In genomic region chr6:37516920-37517405, GRCh38 we compare ENCODE assay signal across 8 cellular contexts. TPM values are rescaled to one million over a fixed set of nuclear protein-coding genes. Genes with fewer than 3 reads are reported as not detected.
DNase-seq lines count a peak whose midpoint lies in the region; ATAC-seq, FAIRE-seq and TF ChIP-seq lines count a peak whose summit lies in the region.

No MANE protein-coding gene starts in this region.

- in situ Hi-C loops in GM23248 (cut with MboI), result no loop called here

- H3K27ac ChIP-seq in CD4-positive, alpha-beta T cell (ENCODE audit: low read depth, low read length), result peak overlapping the region; percentile 100
- H3K27ac ChIP-seq in right lobe of liver, result peak overlapping the region in 2 of 3 donors; percentile 82
- no peak overlapping the region for H3K27ac ChIP-seq in GM23248

- intact Hi-C loops in CD4-positive, alpha-beta T cell (cut with DNase I, micrococcal nuclease), result loop anchor here (1.0 to 5.0 kb wide), 9 partner anchors 15 to 1790 kb away; partner anchors contain the start of gene CMTR1 (in 1 of the 2)
- intact Hi-C loops in right lobe of liver (cut with DNase I), result no loop called here

- H4K20me1 ChIP-seq in GM23248 (ENCODE audit: insufficient read depth), result no peaks in the 10 kb centered on the region

- no peaks in the 10 kb centered on the region for H3F3A ChIP-seq in GM23248 (ENCODE audit: insufficient read depth)

- H3K4me1 Mint-ChIP-seq in CD4-positive, alpha-beta T cell (ENCODE audit: low read depth), result peaks cover 80% of the 10 kb centered on the region
- H3K4me1 Mint-ChIP-seq in activated CD4-positive, alpha-beta memory T cell treated with anti-CD3 and anti-CD28 coated beads, Interleukin-2, amount 10 ng/mL, durations not matched to agents 7 days and 5 days, result peaks cover 74% of the 10 kb centered on the region

- H3K9me3 ChIP-seq in CD4-positive, alpha-beta T cell (ENCODE audit: control insufficient read depth, low read length), result no peaks in the 10 kb centered on the region
- no peaks in the 10 kb centered on the region for H3K9me3 ChIP-seq in right lobe of liver
- no peaks in the 10 kb centered on the region for H3K9me3 ChIP-seq in GM23248 (ENCODE audit: low read depth)

- no peak for TF ChIP-seq CTCF in CD4-positive, alpha-beta T cell (IDR thresholded peaks at IDR 0.05)
- TF ChIP-seq CTCF in right lobe of liver (IDR thresholded peaks at IDR 0.05), result no peak

- DNase-seq in CD4-positive, alpha-beta T cell, result peak in 3 of 10 experiments; percentile 17 to 22 (median 21)
- DNase-seq in activated CD4-positive, alpha-beta memory T cell treated with anti-CD3 and anti-CD28 coated beads, Interleukin-2, amount 10 ng/mL, durations not matched to agents 7 days and 5 days, result peak; percentile 37
- peak in 2 of 3 donors; percentile 39 to 78 for DNase-seq in right lobe of liver
- no peak for DNase-seq in SIG-M5 treated with dmso at 0.1 percent for 504 hours (lab: John Stamatoyannopoulos, UW; ENCODE audit: unreplicated experiment)
- DNase-seq in GM12892 (ENCODE audit: insufficient read length), result no peak
- DNase-seq in GM23248, result no peak

- no peaks in the 10 kb centered on the region for H3K79me2 ChIP-seq in GM23248 (ENCODE audit: insufficient read depth)

- TF ChIP-seq POLR2A in right lobe of liver (IDR thresholded peaks at IDR 0.05) (no peak), GM12892 (IDR thresholded peaks at IDR 0.05; ENCODE audit: low read depth, low read length) (no peak)

- no peaks in the 10 kb centered on the region for H3K27me3 Mint-ChIP-seq in CD4-positive, alpha-beta T cell
- H3K27me3 Mint-ChIP-seq in activated CD4-positive, alpha-beta memory T cell treated with anti-CD3 and anti-CD28 coated beads, Interleukin-2, amount 10 ng/mL, durations not matched to agents 7 days and 5 days, result no peaks in the 10 kb centered on the region

- H3K4me3 Mint-ChIP-seq in CD4-positive, alpha-beta T cell, result peak overlapping the region; percentile 83
- H3K4me3 Mint-ChIP-seq in activated CD4-positive, alpha-beta memory T cell treated with anti-CD3 and anti-CD28 coated beads, Interleukin-2, amount 10 ng/mL, durations not matched to agents 7 days and 5 days, result peak overlapping the region; percentile 78

- no peaks in the 10 kb centered on the region for H3K36me3 ChIP-seq in right lobe of liver
- H3K36me3 ChIP-seq in GM23248 (ENCODE audit: low read depth), result no peaks in the 10 kb centered on the region

- H3K36me3 Mint-ChIP-seq in CD4-positive, alpha-beta T cell (ENCODE audit: low read depth), result peaks cover 24% of the 10 kb centered on the region
- peaks cover 2% of the 10 kb centered on the region for H3K36me3 Mint-ChIP-seq in activated CD4-positive, alpha-beta memory T cell treated with anti-CD3 and anti-CD28 coated beads, Interleukin-2, amount 10 ng/mL, durations not matched to agents 7 days and 5 days (ENCODE audit: low read depth)

- peak overlapping the region; percentile 97 for H3K27ac Mint-ChIP-seq in CD4-positive, alpha-beta T cell
- H3K27ac Mint-ChIP-seq in activated CD4-positive, alpha-beta memory T cell treated with anti-CD3 and anti-CD28 coated beads, Interleukin-2, amount 10 ng/mL, durations not matched to agents 7 days and 5 days, result peak overlapping the region; percentile 99

- no peaks in the 10 kb centered on the region for H3K9me3 Mint-ChIP-seq in CD4-positive, alpha-beta T cell
- H3K9me3 Mint-ChIP-seq in activated CD4-positive, alpha-beta memory T cell treated with anti-CD3 and anti-CD28 coated beads, Interleukin-2, amount 10 ng/mL, durations not matched to agents 7 days and 5 days, result no peaks in the 10 kb centered on the region

- peak; percentile 7 for ATAC-seq in CD4-positive, alpha-beta T cell (ENCODE audit: poor library complexity)
- peak; percentile 2 for ATAC-seq in HG03342 (IDR thresholded peaks at IDR 0.05; ENCODE audit: unreplicated experiment)
- ATAC-seq in right lobe of liver, result peak; percentile 76 to 81 (median 80)
- ATAC-seq in HG03439 (IDR thresholded peaks at IDR 0.05; ENCODE audit: unreplicated experiment), result no peak

- H3K4me1 ChIP-seq in right lobe of liver (peaks cover 0 to 23% (median 9%) of the 10 kb centered on the region in 4 donors), GM23248 (ENCODE audit: insufficient read depth) (no peaks in the 10 kb centered on the region)

- FAIRE-seq in GM12892 (lab: Jason Lieb, UNC), result no peak

- POLR2A ChIA-PET in CD4-positive, alpha-beta T cell (lab: Charles Lee), result interaction anchor here (0.8 to 7.2 kb wide), 27 partner anchors 8 to 1123 kb away, joined by 3 to 330 read pairs (median 5); partner anchors contain the start of genes BTBD9, CCDC167, CMTR1 and ZFAND3
- POLR2A ChIA-PET in activated CD4-positive, alpha-beta memory T cell treated with anti-CD3 and anti-CD28 coated beads, Interleukin-2, amount 10 ng/mL, durations not matched to agents 7 days and 5 days (lab: Charles Lee), result interaction anchor here (0.6 to 6.6 kb wide), 20 partner anchors 13 to 531 kb away, joined by 3 to 225 read pairs (median 4); partner anchors contain the start of genes CCDC167, CMTR1, MTCH1 and RNF8

- no peak overlapping the region for H3K9ac ChIP-seq in GM23248

- H3K27me3 ChIP-seq in CD4-positive, alpha-beta T cell (ENCODE audit: control insufficient read depth, insufficient read depth, low read length), result no peaks in the 10 kb centered on the region
- H3K27me3 ChIP-seq in right lobe of liver (no peaks in the 10 kb centered on the region), GM23248 (replicated peaks; ENCODE audit: insufficient read depth) (peaks cover 19% of the 10 kb centered on the region)

- no peak overlapping the region for H3K4me2 ChIP-seq in GM23248 (ENCODE audit: unreplicated experiment)

- CTCF ChIA-PET in CD4-positive, alpha-beta T cell (lab: Charles Lee), result interaction anchor here (1.0 to 6.6 kb wide), 10 partner anchors 13 to 84 kb away, joined by 3 to 101 read pairs (median 5); partner anchors contain the start of genes CCDC167 and CMTR1
- CTCF ChIA-PET in activated CD4-positive, alpha-beta memory T cell treated with anti-CD3 and anti-CD28 coated beads, Interleukin-2, amount 10 ng/mL, durations not matched to agents 7 days and 5 days (lab: Charles Lee), result interaction anchor here (0.6 to 3.9 kb wide), 15 partner anchors 11 to 607 kb away, joined by 3 to 33 read pairs (median 4); partner anchors contain the start of gene CCDC167

- no peak overlapping the region for H2AFZ ChIP-seq in GM23248

- H3K9me2 ChIP-seq in GM23248 (ENCODE audit: insufficient read depth), result no peaks in the 10 kb centered on the region

- H3K4me3 ChIP-seq in right lobe of liver (peak overlapping the region in 2 of 3 donors; percentile 17 to 41), GM23248 (no peak overlapping the region)

- 20% methylated on average over 7 of the region's 16 CpGs for WGBS in right lobe of liver (ENCODE audit: insufficient coverage, low coverage, low lambda C conversion rate, missing lambda C conversion rate)
- WGBS in GM23248 (ENCODE audit: low coverage in 1 of 2, low lambda C conversion rate in 2 of 2, missing lambda C conversion rate in 2 of 2), 2 experiments, result 54 to 66% methylated on average over 16 of the region's 16 CpGs

RNA-seq across cellular contexts. Expression of gene CCDC167, which starts 17.3 kb away (rescaled TPM):
- 1 to 10 TPM; 7.3 to 8.0 TPM for total RNA-seq in CD4-positive, alpha-beta T cell
- 10 to 100 TPM; 52.2 to 55.0 TPM for total RNA-seq in activated CD4-positive, alpha-beta memory T cell treated with anti-CD3 and anti-CD28 coated beads, Interleukin-2, amount 10 ng/mL, durations not matched to agents 7 days and 5 days
- 100 to 1,000 TPM in 1 of 6 experiments, 10 to 100 TPM in 5; 16.5 to 103 (median 26.9) TPM for total RNA-seq in right lobe of liver
- polyA plus RNA-seq in GM12892 (2012; ENCODE audit: missing spikeins), result 128 TPM
- 35.8 and 41.2 TPM in 2 replicates for total RNA-seq in GM23248 (2014; rRNA removed; shearing (Covaris generic))
- polyA plus RNA-seq in GM23248 (2016; fragmentation: Nextera tagmentation; extraction: Ambion mirVana), result 48.1 and 51.0 TPM in 2 replicates

Comparison
In these comparisons a context has a peak if more than half of its experiments do, and no peak if none do; other contexts are left out.
1. DNase-seq: peak in activated CD4-positive, alpha-beta memory T cell treated with anti-CD3 and anti-CD28 coated beads, Interleukin-2, amount 10 ng/mL, durations not matched to agents 7 days and 5 days (single experiment) and right lobe of liver (2 of 3); none in SIG-M5 treated with dmso at 0.1 percent for 504 hours (single experiment), GM12892 (single experiment) and GM23248 (single experiment).
2. intact Hi-C loops: an anchor here in CD4-positive, alpha-beta T cell (1.0 to 5.0 kb wide); none called in right lobe of liver.